ENCODE assay signal across 8 cellular contexts in genomic region chr1:50969611-50970507, GRCh38. TPM values are rescaled to one million over a fixed set of nuclear protein-coding genes. Genes with fewer than 3 reads are reported as not detected.
DNase-seq lines count a peak whose midpoint lies in the region; ATAC-seq and TF ChIP-seq lines count a peak whose summit lies in the region.

CDKN2C (plus strand) TSS chr1:50970245; CDS start chr1:50970369, 124 bp downstream.

- no peak within 1 kb of the TSS for H2BK120ac ChIP-seq in mesendoderm (ENCODE audit: low read depth, low read length)

- H3K9ac ChIP-seq in endodermal cell (ENCODE audit: extremely low read depth, low read length, poor library complexity, severe bottlenecking): no peak within 1 kb of the TSS
- H3K9ac ChIP-seq in mesendoderm (ENCODE audit: low read length): peak within 1 kb of the TSS; percentile 66

- H4K8ac ChIP-seq in mesendoderm (ENCODE audit: low read depth, low read length): no peak within 1 kb of the TSS

- H3K36me3 ChIP-seq in endodermal cell (ENCODE audit: control insufficient read depth, insufficient read depth, low read length) (no peaks in the 10 kb centered on the region), mesendoderm (ENCODE audit: control insufficient read depth, insufficient read depth, low read length) (no peaks in the 10 kb centered on the region), stomach (no peaks in the 10 kb centered on the region)

- H3K27me3 Mint-ChIP-seq in Calu3 (ENCODE audit: unreplicated experiment) (no peaks in the 10 kb centered on the region), endodermal cell (ENCODE audit: insufficient read depth) (peaks cover 89% of the 10 kb centered on the region)
- no peaks in the 10 kb centered on the region for H3K27me3 Mint-ChIP-seq in activated CD8-positive, alpha-beta T cell treated with anti-CD3 and anti-CD28 coated beads, Interleukin-2, amount 10 ng/mL, durations not matched to agents 7 days and 5 days (ENCODE audit: low read depth)

- H3K27ac Mint-ChIP-seq in Calu3 (ENCODE audit: unreplicated experiment) (peak within 1 kb of the TSS; percentile 90), endodermal cell (no peak within 1 kb of the TSS)
- peak within 1 kb of the TSS; percentile 100 for H3K27ac Mint-ChIP-seq in activated CD8-positive, alpha-beta T cell treated with anti-CD3 and anti-CD28 coated beads, Interleukin-2, amount 10 ng/mL, durations not matched to agents 7 days and 5 days

- H3K4me3 ChIP-seq in endodermal cell (ENCODE audit: low read length): peak within 1 kb of the TSS; percentile 79
- H3K4me3 ChIP-seq in mesendoderm (ENCODE audit: low read length): peak within 1 kb of the TSS; percentile 50
- H3K4me3 ChIP-seq in stomach: peak within 1 kb of the TSS; percentile 74 to 87 (median 80)

- peak within 1 kb of the TSS; percentile 97 for H3K4me2 ChIP-seq in mesendoderm (ENCODE audit: low read length)

- peak; percentile 73 for DNase-seq in Calu3
- DNase-seq in HT-29 (ENCODE audit: low spot score): peak; percentile 75
- DNase-seq in NCI-H82 (lab: John Stamatoyannopoulos, UW): peak; percentile 93
- DNase-seq in activated CD8-positive, alpha-beta T cell treated with anti-CD3 and anti-CD28 coated beads, Interleukin-2, amount 10 ng/mL, durations not matched to agents 7 days and 5 days: peak; percentile 77
- DNase-seq in endodermal cell: peak; percentile 83
- DNase-seq in mesendoderm: peak; percentile 68
- DNase-seq in stomach: peak; percentile 59

- no peaks in the 10 kb centered on the region for H3K4me1 ChIP-seq in endodermal cell (ENCODE audit: control insufficient read depth, insufficient read depth, low read length)
- no peaks in the 10 kb centered on the region for H3K4me1 ChIP-seq in mesendoderm (ENCODE audit: control insufficient read depth, low read depth, low read length)
- peaks cover 11 to 36% (median 23%) of the 10 kb centered on the region in 4 donors for H3K4me1 ChIP-seq in stomach

- TF ChIP-seq POLR2A in stomach (IDR thresholded peaks at IDR 0.05): no peak

- H3K18ac ChIP-seq in mesendoderm (ENCODE audit: low read length): no peak within 1 kb of the TSS

- peaks cover 25% of the 10 kb centered on the region for H3K4me1 Mint-ChIP-seq in Calu3 (ENCODE audit: low read depth, unreplicated experiment)
- peaks cover 38% of the 10 kb centered on the region for H3K4me1 Mint-ChIP-seq in activated CD8-positive, alpha-beta T cell treated with anti-CD3 and anti-CD28 coated beads, Interleukin-2, amount 10 ng/mL, durations not matched to agents 7 days and 5 days (ENCODE audit: low read depth)
- peaks cover 13% of the 10 kb centered on the region for H3K4me1 Mint-ChIP-seq in endodermal cell

- no peak within 1 kb of the TSS for H4K5ac ChIP-seq in mesendoderm (ENCODE audit: low read length)

- H2BK15ac ChIP-seq in mesendoderm (replicated peaks; ENCODE audit: low read depth): no peak within 1 kb of the TSS

- no peak within 1 kb of the TSS for H2AK5ac ChIP-seq in mesendoderm (ENCODE audit: low read length)

- H3K9me3 ChIP-seq in endodermal cell (ENCODE audit: control insufficient read depth, low read length): no peaks in the 10 kb centered on the region
- H3K9me3 ChIP-seq in stomach: no peaks in the 10 kb centered on the region

- TF ChIP-seq EP300 in stomach (IDR thresholded peaks at IDR 0.05): no peak

- H3K23ac ChIP-seq in mesendoderm (ENCODE audit: low read length): no peak within 1 kb of the TSS

- peak; percentile 31 for ATAC-seq in GM21367 (IDR thresholded peaks at IDR 0.05; ENCODE audit: unreplicated experiment)
- ATAC-seq in activated CD8-positive, alpha-beta T cell treated with anti-CD3 and anti-CD28 coated beads, Interleukin-2, amount 10 ng/mL, durations not matched to agents 7 days and 5 days: peak; percentile 38

- POLR2A ChIA-PET in activated CD8-positive, alpha-beta T cell treated with anti-CD3 and anti-CD28 coated beads, Interleukin-2, amount 10 ng/mL, durations not matched to agents 7 days and 5 days (lab: Charles Lee): interaction anchor here (0.6 to 4.1 kb wide), 12 partner anchors 8 to 1103 kb away, joined by 3 to 85 read pairs (median 4); partner anchors contain the start of genes EPS15, FAF1 and RNF11

- BruUV-seq in Calu3 (replicated peaks; lab: Mats Ljungman, UMichigan): TSS peak; percentile 45

- TF ChIP-seq CTCF in Calu3 (IDR thresholded peaks at IDR 0.05; ENCODE audit: unreplicated experiment): no peak
- peak; percentile 40 for TF ChIP-seq CTCF in endodermal cell (conservative IDR thresholded peaks at IDR 0.05)
- TF ChIP-seq CTCF in stomach (IDR thresholded peaks at IDR 0.05): no peak

- WGBS in endodermal cell (ENCODE audit: insufficient coverage in 1 of 2, insufficient read length in 1 of 2), 2 experiments: 0 to 1% methylated on average over 22 to 44 of the region's 44 CpGs
- no CpG with 5 or more reads among the region's 44 CpGs for WGBS in mesendoderm (ENCODE audit: extremely low coverage, insufficient coverage, low lambda C conversion rate)
- 0 to 1% (median 1%) methylated on average over 42 to 44 of the region's 44 CpGs for WGBS in stomach, 5 donors

- H3K79me2 ChIP-seq in mesendoderm (ENCODE audit: control insufficient read depth, insufficient read depth, low read length): no peaks in the 10 kb centered on the region

- H3K56ac ChIP-seq in mesendoderm (ENCODE audit: low read length): peak within 1 kb of the TSS; percentile 77

- no peak within 1 kb of the TSS for H2BK5ac ChIP-seq in mesendoderm (ENCODE audit: low read length)

- H3K27ac ChIP-seq in endodermal cell (ENCODE audit: low read depth, low read length): no peak within 1 kb of the TSS
- no peak within 1 kb of the TSS for H3K27ac ChIP-seq in mesendoderm (ENCODE audit: low read depth, low read length)
- peak within 1 kb of the TSS; percentile 93 to 99 (median 98) for H3K27ac ChIP-seq in stomach

- H3K4ac ChIP-seq in mesendoderm (ENCODE audit: low read depth, low read length): no peak within 1 kb of the TSS

- H3K4me3 Mint-ChIP-seq in Calu3 (ENCODE audit: low read depth, unreplicated experiment): peak within 1 kb of the TSS; percentile 89
- H3K4me3 Mint-ChIP-seq in activated CD8-positive, alpha-beta T cell treated with anti-CD3 and anti-CD28 coated beads, Interleukin-2, amount 10 ng/mL, durations not matched to agents 7 days and 5 days: peak within 1 kb of the TSS; percentile 98
- peak within 1 kb of the TSS; percentile 52 for H3K4me3 Mint-ChIP-seq in endodermal cell

- H3K79me1 ChIP-seq in mesendoderm (ENCODE audit: low read length): no peaks in the 10 kb centered on the region

- CTCF ChIA-PET in Calu3 (lab: Charles Lee): interaction anchor here (1.1 to 2.0 kb wide), 5 partner anchors 10 to 97 kb away, joined by 4 to 7 read pairs (median 4); no protein-coding TSS in a partner anchor
- CTCF ChIA-PET in activated CD8-positive, alpha-beta T cell treated with anti-CD3 and anti-CD28 coated beads, Interleukin-2, amount 10 ng/mL, durations not matched to agents 7 days and 5 days (lab: Charles Lee): interaction anchor here (0.9 to 3.8 kb wide), 7 partner anchors 8 to 222 kb away, joined by 3 to 30 read pairs (median 15); partner anchors contain the start of gene FAF1

- H3K9me3 Mint-ChIP-seq in Calu3 (ENCODE audit: low read depth, unreplicated experiment) (no peaks in the 10 kb centered on the region), endodermal cell (no peaks in the 10 kb centered on the region)
- H3K9me3 Mint-ChIP-seq in activated CD8-positive, alpha-beta T cell treated with anti-CD3 and anti-CD28 coated beads, Interleukin-2, amount 10 ng/mL, durations not matched to agents 7 days and 5 days (ENCODE audit: insufficient read depth): no peaks in the 10 kb centered on the region

- intact Hi-C loops in Calu3 (cut with micrococcal nuclease; ENCODE audit: unreplicated experiment) (loop anchor here (5.0 kb wide), 2 partner anchors 43 to 98 kb away; no protein-coding TSS in a partner anchor), stomach (cut with DNase I; ENCODE audit: low total_unique reads) (no loop called here)

- H3K27me3 ChIP-seq in endodermal cell (ENCODE audit: control insufficient read depth, insufficient read depth, low read length, poor library complexity, severe bottlenecking): peaks cover 93% of the 10 kb centered on the region
- peaks cover 19% of the 10 kb centered on the region for H3K27me3 ChIP-seq in mesendoderm (ENCODE audit: insufficient read depth, low read length, poor library complexity)
- H3K27me3 ChIP-seq in stomach: no peaks in the 10 kb centered on the region

- H3K36me3 Mint-ChIP-seq in Calu3 (ENCODE audit: insufficient read depth, unreplicated experiment) (peaks cover 70% of the 10 kb centered on the region), endodermal cell (ENCODE audit: low read depth) (no peaks in the 10 kb centered on the region)
- peaks cover 47% of the 10 kb centered on the region for H3K36me3 Mint-ChIP-seq in activated CD8-positive, alpha-beta T cell treated with anti-CD3 and anti-CD28 coated beads, Interleukin-2, amount 10 ng/mL, durations not matched to agents 7 days and 5 days (ENCODE audit: low read depth)

RNA-seq across cellular contexts. Expression of gene CDKN2C, which starts in this region (rescaled TPM):
- total RNA-seq in Calu3 (2022) (36.8 and 40.2 TPM in 2 replicates), endodermal cell (under 1 TPM; 0.66 TPM), stomach (10 to 100 TPM in 2 of 5 donors, 1 to 10 TPM in 3; 3.5 to 11.7 (median 9.4) TPM)
- 11.1 and 14.5 TPM in 2 replicates for total RNA-seq in HT-29 (2014; rRNA removed; shearing (Covaris generic))
- total RNA-seq in activated CD8-positive, alpha-beta T cell treated with anti-CD3 and anti-CD28 coated beads, Interleukin-2, amount 10 ng/mL, durations not matched to agents 7 days and 5 days: 10 to 100 TPM; 82.0 to 82.5 TPM
- polyA plus RNA-seq in endodermal cell (2013, experiment 1 of 2): 1.6 TPM
- 1.7 TPM for polyA plus RNA-seq in endodermal cell (2013, experiment 2 of 2)
- 0.10 TPM for polyA plus RNA-seq in mesendoderm (2013, experiment 1 of 2)
- 0.03 TPM for polyA plus RNA-seq in mesendoderm (2013, experiment 2 of 2)
- polyA plus RNA-seq in stomach: 10 to 100 TPM in 2 of 3 donors, 1 to 10 TPM in 1; 9.7 to 14.1 (median 12.5) TPM

Comparison
In these comparisons a context has a peak if more than half of its experiments do, and no peak if none do; other contexts are left out.
1. H3K27ac ChIP-seq: peak in stomach (5 of 5); none in endodermal cell (single experiment) and mesendoderm (single experiment).
2. Peak in every context shown above with its lines, with median percentiles within 50 percentile points of each other: DNase-seq, H3K4me3 Mint-ChIP-seq and H3K4me3 ChIP-seq.